Comparison of ENCODE assay signal across 2 cellular contexts in genomic region chr2:233059547-233059796, GRCh38.
A peak's percentile ranks its signal among the peaks of the same experiment; 100 is the strongest.
TF ChIP-seq lines count a peak whose summit lies in the region.

No MANE protein-coding gene starts in this region.

TF ChIP-seq in GM23338, 12 proteins besides CTCF, POLR2A, EP300 and RAD21:
- TF ChIP-seq POLR2AphosphoS5 (IDR thresholded peaks at IDR 0.05; ENCODE audit: low read depth) (no peak), ZNF462 (CRISPR knock-in tag; IDR thresholded peaks at IDR 0.05) (no peak), ZNF114 (CRISPR knock-in tag; IDR thresholded peaks at IDR 0.05) (no peak), ZNF331 (CRISPR knock-in tag; IDR thresholded peaks at IDR 0.05; ENCODE audit: low read depth) (no peak), EZH2 (IDR thresholded peaks at IDR 0.05; ENCODE audit: low read depth, unreplicated experiment) (no peak), NANOG (IDR thresholded peaks at IDR 0.05; ENCODE audit: borderline replicate concordance) (no peak), JUNB (IDR thresholded peaks at IDR 0.05; ENCODE audit: unreplicated experiment) (no peak), STAT1 (IDR thresholded peaks at IDR 0.05; ENCODE audit: unreplicated experiment) (no peak), CREB1 (CRISPR knock-in tag; IDR thresholded peaks at IDR 0.05; ENCODE audit: low read depth) (no peak), EZH2phosphoT487 (IDR thresholded peaks at IDR 0.05; ENCODE audit: unreplicated experiment) (no peak)
- TF ChIP-seq, protein P1, sequence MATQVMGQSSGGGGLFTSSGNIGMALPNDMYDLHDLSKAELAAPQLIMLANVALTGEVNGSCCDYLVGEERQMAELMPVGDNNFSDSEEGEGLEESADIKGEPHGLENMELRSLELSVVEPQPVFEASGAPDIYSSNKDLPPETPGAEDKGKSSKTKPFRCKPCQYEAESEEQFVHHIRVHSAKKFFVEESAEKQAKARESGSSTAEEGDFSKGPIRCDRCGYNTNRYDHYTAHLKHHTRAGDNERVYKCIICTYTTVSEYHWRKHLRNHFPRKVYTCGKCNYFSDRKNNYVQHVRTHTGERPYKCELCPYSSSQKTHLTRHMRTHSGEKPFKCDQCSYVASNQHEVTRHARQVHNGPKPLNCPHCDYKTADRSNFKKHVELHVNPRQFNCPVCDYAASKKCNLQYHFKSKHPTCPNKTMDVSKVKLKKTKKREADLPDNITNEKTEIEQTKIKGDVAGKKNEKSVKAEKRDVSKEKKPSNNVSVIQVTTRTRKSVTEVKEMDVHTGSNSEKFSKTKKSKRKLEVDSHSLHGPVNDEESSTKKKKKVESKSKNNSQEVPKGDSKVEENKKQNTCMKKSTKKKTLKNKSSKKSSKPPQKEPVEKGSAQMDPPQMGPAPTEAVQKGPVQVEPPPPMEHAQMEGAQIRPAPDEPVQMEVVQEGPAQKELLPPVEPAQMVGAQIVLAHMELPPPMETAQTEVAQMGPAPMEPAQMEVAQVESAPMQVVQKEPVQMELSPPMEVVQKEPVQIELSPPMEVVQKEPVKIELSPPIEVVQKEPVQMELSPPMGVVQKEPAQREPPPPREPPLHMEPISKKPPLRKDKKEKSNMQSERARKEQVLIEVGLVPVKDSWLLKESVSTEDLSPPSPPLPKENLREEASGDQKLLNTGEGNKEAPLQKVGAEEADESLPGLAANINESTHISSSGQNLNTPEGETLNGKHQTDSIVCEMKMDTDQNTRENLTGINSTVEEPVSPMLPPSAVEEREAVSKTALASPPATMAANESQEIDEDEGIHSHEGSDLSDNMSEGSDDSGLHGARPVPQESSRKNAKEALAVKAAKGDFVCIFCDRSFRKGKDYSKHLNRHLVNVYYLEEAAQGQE (IDR thresholded peaks at IDR 0.05; ENCODE audit: unreplicated experiment) = no peak
- TF ChIP-seq, protein P2, sequence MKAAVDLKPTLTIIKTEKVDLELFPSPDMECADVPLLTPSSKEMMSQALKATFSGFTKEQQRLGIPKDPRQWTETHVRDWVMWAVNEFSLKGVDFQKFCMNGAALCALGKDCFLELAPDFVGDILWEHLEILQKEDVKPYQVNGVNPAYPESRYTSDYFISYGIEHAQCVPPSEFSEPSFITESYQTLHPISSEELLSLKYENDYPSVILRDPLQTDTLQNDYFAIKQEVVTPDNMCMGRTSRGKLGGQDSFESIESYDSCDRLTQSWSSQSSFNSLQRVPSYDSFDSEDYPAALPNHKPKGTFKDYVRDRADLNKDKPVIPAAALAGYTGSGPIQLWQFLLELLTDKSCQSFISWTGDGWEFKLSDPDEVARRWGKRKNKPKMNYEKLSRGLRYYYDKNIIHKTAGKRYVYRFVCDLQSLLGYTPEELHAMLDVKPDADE (IDR thresholded peaks at IDR 0.05) = no peak

TF ChIP-seq in GM12878, 131 proteins besides CTCF, POLR2A, EP300 and RAD21:
- TF ChIP-seq NR2F1 (conservative IDR thresholded peaks at IDR 0.05) (0 out of 2 replicates have a peak, but pooled peaks have one; percentile 11), SMC3 (IDR thresholded peaks at IDR 0.05; ENCODE audit: borderline replicate concordance, low read length) (peak; percentile 12; the same call in 1 of the 2 replicates), CHD2 (IDR thresholded peaks at IDR 0.05; ENCODE audit: borderline replicate concordance, low read depth, low read length) (no peak)
